Comparison of ENCODE assay signal across 30 cellular contexts in genomic region chr11:63511349-63511748, GRCh38. TPM values are rescaled to one million over a fixed set of nuclear protein-coding genes. Genes with fewer than 3 reads are reported as not detected.
DNase-seq lines count a peak whose midpoint lies in the region; ATAC-seq and TF ChIP-seq lines count a peak whose summit lies in the region.
"Had no signal": no experiment of that assay in that cellular context is flagged by ENCODE, and none has a peak within 500 bp of the region (broad histone marks: within the 10 kb centered on the region; RNA-seq: fewer than 3 reads in every experiment).

No MANE protein-coding gene starts in this region.

- 80% methylated on average over 9 of the region's 9 CpGs for WGBS in mesenchymal stem cell

- H3K18ac ChIP-seq in mesenchymal stem cell (ENCODE audit: low read depth in 1 of 2, low read length in 2 of 2): no peak overlapping the region

- no peak overlapping the region for H3K9ac ChIP-seq in HUES48 (ENCODE audit: low read depth, low read length)
- H3K9ac ChIP-seq in mesenchymal stem cell (ENCODE audit: low read length): peak overlapping the region; percentile 39

- TF ChIP-seq CTCF in dorsolateral prefrontal cortex (IDR thresholded peaks at IDR 0.05 in 54 of 56, conservative IDR thresholded peaks at IDR 0.05 in 2 of 56; ENCODE audit: low read depth in 1 of 56, partially characterized antibody in 56 of 56): peak in 35 of 56 donors; percentile 4 to 56 (median 28)

- no peak overlapping the region for H2AFZ ChIP-seq in mesenchymal stem cell (ENCODE audit: low read depth, low read length)

- no peak overlapping the region for H4K91ac ChIP-seq in mesenchymal stem cell (ENCODE audit: low read length)

- no peak overlapping the region for H3K4me2 ChIP-seq in mesenchymal stem cell (ENCODE audit: low read length, poor library complexity, severe bottlenecking)

- no peak overlapping the region for H3K23ac ChIP-seq in mesenchymal stem cell (ENCODE audit: low read length in 2 of 2)

- H3K14ac ChIP-seq in mesenchymal stem cell (ENCODE audit: low read length in 2 of 2): no peak overlapping the region

- H3K4me3 ChIP-seq in HUES48 (ENCODE audit: low read depth, low read length) (no peak overlapping the region), dorsolateral prefrontal cortex (no peak overlapping the region), mesenchymal stem cell (ENCODE audit: insufficient read depth in 1 of 2, low read depth in 1 of 2, low read length in 2 of 2) (no peak overlapping the region)
- H3K4me3 ChIP-seq: body of pancreas, colonic mucosa, esophagus muscularis mucosa, lower lobe of right lung, thoracic aorta had no signal

- H2BK12ac ChIP-seq in mesenchymal stem cell (ENCODE audit: low read length in 2 of 2): no peak overlapping the region

- H3K27ac ChIP-seq in HUES48 (ENCODE audit: low read depth, low read length) (peak overlapping the region; percentile 60), dorsolateral prefrontal cortex (peak overlapping the region; percentile 85 to 99 (median 97)), mesenchymal stem cell (ENCODE audit: low read length, poor library complexity, severe bottlenecking) (no peak overlapping the region)
- H3K27ac ChIP-seq: body of pancreas, colonic mucosa, esophagus muscularis mucosa, lower lobe of right lung, thoracic aorta had no signal

- H4K8ac ChIP-seq in mesenchymal stem cell (ENCODE audit: low read length): no peak overlapping the region

- DNase-seq in dorsolateral prefrontal cortex (peak in 2 of 10 donors; percentile 50 to 56), mesenchymal stem cell (no peak), superior temporal gyrus (ENCODE audit: extremely low spot score) (peak; percentile 52), NCI-H2081 (lab: John Stamatoyannopoulos, UW) (no peak)
- no peak for DNase-seq in stimulated activated CD4-positive, alpha-beta T cell treated with anti-CD3 and anti-CD28 coated beads, Interleukin-2, amount 100 ng/mL, for 48 hours
- DNase-seq: activated CD4-positive, alpha-beta T cell treated with anti-CD3 and anti-CD28 coated beads for 1 hour; activated CD8-positive, alpha-beta T cell treated with anti-CD3 and anti-CD28 coated beads for 36 hours; activated effector memory CD4-positive, alpha-beta T cell treated with anti-CD3 and anti-CD28 coated beads, Interleukin-2, amount 50 U/mL, for 16 hours; activated naive CD8-positive, alpha-beta T cell treated with anti-CD3 and anti-CD28 coated beads, Interleukin-2, amount 50 U/mL, for 24 hours; activated T-cell treated with anti-CD3 and anti-CD28 coated beads for 4 hours; body of pancreas; colonic mucosa; effector memory CD8-positive, alpha-beta T cell; foreskin melanocyte; lower lobe of right lung; NCI-H1417; SHP77 treated with DMSO at 0.1 percent for 48 hours; small intestine; stimulated activated CD4-positive, alpha-beta T cell treated with anti-CD3 and anti-CD28 coated beads, Interleukin-1b, Interleukin-23, amount 100 ng/mL, for 48 hours; T-helper 1 cell had no signal

- ATAC-seq in GM21367 (IDR thresholded peaks at IDR 0.05; ENCODE audit: unreplicated experiment): no peak
- ATAC-seq: activated CD8-positive, alpha-beta T cell treated with anti-CD3 and anti-CD28 coated beads for 36 hours; activated naive CD8-positive, alpha-beta T cell treated with anti-CD3 and anti-CD28 coated beads, Interleukin-2, amount 50 U/mL, for 24 hours; body of pancreas; effector memory CD8-positive, alpha-beta T cell; lower lobe of right lung; Panc1; stimulated activated memory B cell treated with anti-CD40 and anti-IgM and Interleukin-4, amounts not matched to agents 10 μg/mL and 1 μg/mL and 100 μg/mL, for 72 hours had no signal

- H3K36me3 ChIP-seq in HUES48 (ENCODE audit: control insufficient read depth, insufficient read depth, low read length): no peaks in the 10 kb centered on the region
- H3K36me3 ChIP-seq in mesenchymal stem cell (ENCODE audit: control insufficient read depth in 1 of 2, insufficient read depth in 2 of 2, low read depth in 1 of 2, low read length in 2 of 2): no peaks in the 10 kb centered on the region
- H3K36me3 ChIP-seq: colonic mucosa, esophagus muscularis mucosa, lower lobe of right lung, thoracic aorta had no signal

- no peak overlapping the region for H2BK5ac ChIP-seq in mesenchymal stem cell (ENCODE audit: low read depth, low read length, poor library complexity, severe bottlenecking)

- intact Hi-C loops in dorsolateral prefrontal cortex (cut with DNase I): loop anchor here (2.0 to 5.0 kb wide), 3 partner anchors 25 to 71 kb away; partner anchors contain the start of gene PLAAT4 (in 1 of the 2)

- H3K4ac ChIP-seq in mesenchymal stem cell (ENCODE audit: low read depth in 1 of 2, low read length in 2 of 2): no peak overlapping the region

- H3K79me1 ChIP-seq in mesenchymal stem cell (replicated peaks; ENCODE audit: low read length, poor library complexity, severe bottlenecking): no peaks in the 10 kb centered on the region

- H3K4me1 ChIP-seq in HUES48 (ENCODE audit: control insufficient read depth, insufficient read depth, low read length): peaks cover 9% of the 10 kb centered on the region
- peaks cover 22% of the 10 kb centered on the region for H3K4me1 ChIP-seq in mesenchymal stem cell (ENCODE audit: control insufficient read depth, insufficient read depth, low read depth, low read length)
- H3K4me1 ChIP-seq: colonic mucosa had no signal

- no peaks in the 10 kb centered on the region for H3K9me3 ChIP-seq in HUES48 (ENCODE audit: control insufficient read depth, insufficient read depth, low read length)
- H3K9me3 ChIP-seq in mesenchymal stem cell (ENCODE audit: control insufficient read depth, low read length): no peaks in the 10 kb centered on the region
- H3K9me3 ChIP-seq: body of pancreas, colonic mucosa, esophagus muscularis mucosa, lower lobe of right lung, thoracic aorta had no signal

- no peak overlapping the region for H2BK120ac ChIP-seq in mesenchymal stem cell (ENCODE audit: low read depth, low read length)

- no peak overlapping the region for H2BK15ac ChIP-seq in mesenchymal stem cell (ENCODE audit: low read depth, poor library complexity, severe bottlenecking)

- no peak overlapping the region for H2AK5ac ChIP-seq in mesenchymal stem cell (ENCODE audit: low read length, severe bottlenecking)

- no peaks in the 10 kb centered on the region for H3K27me3 ChIP-seq in HUES48 (ENCODE audit: control insufficient read depth, insufficient read depth, low read length)
- no peaks in the 10 kb centered on the region for H3K27me3 ChIP-seq in dorsolateral prefrontal cortex
- no peaks in the 10 kb centered on the region for H3K27me3 ChIP-seq in mesenchymal stem cell (ENCODE audit: control insufficient read depth in 1 of 2, insufficient read depth in 1 of 2, low read length in 2 of 2)
- H3K27me3 ChIP-seq: body of pancreas, colonic mucosa, esophagus muscularis mucosa had no signal

RNA-seq across cellular contexts. Expression of gene LGALS12, which starts 5.5 kb away (rescaled TPM):
- under 1 TPM in 16 of 120 experiments, not detected in 104; 0.23 to 0.60 (median 0.40) TPM for total RNA-seq in dorsolateral prefrontal cortex
- not detected for polyA plus RNA-seq in mesenchymal stem cell (2013, experiment 1 of 2)
- polyA plus RNA-seq in mesenchymal stem cell (2013, experiment 2 of 2): not detected
- total RNA-seq: activated CD8-positive, alpha-beta T cell treated with anti-CD3 and anti-CD28 coated beads for 36 hours; esophagus muscularis mucosa; MCF 10A; NCI-H460; pulmonary artery endothelial cell had no signal
- polyA plus RNA-seq: keratinocyte had no signal

RNA-seq across cellular contexts. Expression of gene PLAAT5, which starts 20.4 kb away (rescaled TPM):
- total RNA-seq in dorsolateral prefrontal cortex: 10 to 100 TPM in 8 of 120 experiments, 1 to 10 TPM in 112; 1.7 to 13.3 (median 6.4) TPM
- not detected for polyA plus RNA-seq in mesenchymal stem cell (2013, experiment 1 of 2)
- polyA plus RNA-seq in mesenchymal stem cell (2013, experiment 2 of 2): not detected
- total RNA-seq: MCF 10A, NCI-H460, pulmonary artery endothelial cell had no signal
- polyA plus RNA-seq: keratinocyte had no signal

RNA-seq across cellular contexts. Expression of gene PLAAT4, which starts 25.3 kb away (rescaled TPM):
- total RNA-seq in dorsolateral prefrontal cortex: 100 to 1,000 TPM in 2 of 120 experiments, 10 to 100 TPM in 118; 11.2 to 117 (median 25.4) TPM
- polyA plus RNA-seq in mesenchymal stem cell (2013, experiment 1 of 2): 13.1 TPM
- polyA plus RNA-seq in mesenchymal stem cell (2013, experiment 2 of 2): 14.3 TPM
- total RNA-seq: NCI-H460 had no signal

RNA-seq across cellular contexts. Expression of gene PLAAT2, which starts 51.8 kb away (rescaled TPM):
- total RNA-seq in dorsolateral prefrontal cortex: 1 to 10 TPM in 9 of 120 experiments, under 1 TPM in 13, not detected in 98; 0.64 to 1.7 (median 0.90) TPM
- not detected for polyA plus RNA-seq in mesenchymal stem cell (2013, experiment 1 of 2)
- not detected for polyA plus RNA-seq in mesenchymal stem cell (2013, experiment 2 of 2)
- total RNA-seq: body of pancreas, esophagus muscularis mucosa, NCI-H460, pulmonary artery endothelial cell, thoracic aorta had no signal
